8 cellular contexts compared by ENCODE assay signal in genomic region chr22:37817705-37818311, GRCh38. TPM values are rescaled to one million over a fixed set of nuclear protein-coding genes. Genes with fewer than 3 reads are reported as not detected.
A peak's percentile ranks its signal among the peaks of the same experiment; 100 is the strongest.
DNase-seq lines count a peak whose midpoint lies in the region; ATAC-seq, FAIRE-seq and TF ChIP-seq lines count a peak whose summit lies in the region.

No MANE protein-coding gene starts in this region.

- TF ChIP-seq CTCF in GM23338 (conservative IDR thresholded peaks at IDR 0.05; ENCODE audit: low read depth in 2 of 2): peak; percentile 87 to 99
- TF ChIP-seq CTCF in cardiac fibroblast (IDR thresholded peaks at IDR 0.05; ENCODE audit: low read depth, low read length): peak; percentile 65
- peak; percentile 98 for TF ChIP-seq CTCF in kidney (IDR thresholded peaks at IDR 0.05; ENCODE audit: borderline replicate concordance, extremely low read depth, insufficient read depth)

- peaks cover 18% of the 10 kb centered on the region for H3K36me3 Mint-ChIP-seq in GM23338 (ENCODE audit: low read depth)

- H3K27ac ChIP-seq in GM23338 (ENCODE audit: low read depth) (peak overlapping the region; percentile 96), kidney (ENCODE audit: low read depth in 2 of 2, low read length in 2 of 2) (no peak overlapping the region)

- TF ChIP-seq POLR2A in GM18505 (IDR thresholded peaks at IDR 0.05; ENCODE audit: borderline replicate concordance, extremely low read depth, insufficient read depth, insufficient read length): no peak

- intact Hi-C loops in kidney (cut with DNase I): loop anchor here (10.0 kb wide), 2 partner anchors 47 to 147 kb away; no protein-coding TSS in a partner anchor

- H3K4me1 ChIP-seq in GM23338 (ENCODE audit: insufficient read depth): peaks cover 18% of the 10 kb centered on the region
- peaks cover 0 to 16% of the 10 kb centered on the region in 2 donors for H3K4me1 ChIP-seq in kidney (ENCODE audit: control insufficient read depth in 1 of 2, insufficient read depth in 1 of 2, low read depth in 1 of 2, low read length in 2 of 2)

- H3K27ac Mint-ChIP-seq in GM23338: peak overlapping the region; percentile 97

- H3K27me3 Mint-ChIP-seq in GM23338 (ENCODE audit: insufficient read depth, low read depth, poor library complexity): peaks cover 38% of the 10 kb centered on the region

- H3K4me1 Mint-ChIP-seq in GM23338: peaks cover 29% of the 10 kb centered on the region

- no peaks in the 10 kb centered on the region for H3K9me3 ChIP-seq in kidney (ENCODE audit: control insufficient read depth in 1 of 2, low read length in 2 of 2)

- H3K9me2 ChIP-seq in GM23338 (ENCODE audit: insufficient read depth): no peaks in the 10 kb centered on the region

- peaks cover 32% of the 10 kb centered on the region for H3K27me3 ChIP-seq in GM23338 (ENCODE audit: insufficient read depth)

- no peaks in the 10 kb centered on the region for H3K79me2 ChIP-seq in GM23338 (replicated peaks; ENCODE audit: insufficient read depth)

- H3K4me3 Mint-ChIP-seq in GM23338: peak overlapping the region; percentile 73

- no peak for FAIRE-seq in kidney (lab: Jason Lieb, UNC)

- H3K9ac ChIP-seq in kidney (ENCODE audit: low read length in 2 of 2): peak overlapping the region; percentile 63 to 65

- peaks cover 4% of the 10 kb centered on the region; the same call in 1 of the 2 replicates for H3K36me3 ChIP-seq in GM23338 (ENCODE audit: insufficient read depth)
- H3K36me3 ChIP-seq in kidney (ENCODE audit: control insufficient read depth in 1 of 2, insufficient read depth in 2 of 2, low read length in 2 of 2): peaks cover 2 to 6% of the 10 kb centered on the region in 2 donors

- peak overlapping the region; percentile 88 for H3K4me2 ChIP-seq in GM23338

- H3K4me3 ChIP-seq in GM23338 (peak overlapping the region; percentile 59), cardiac fibroblast (replicated peaks in 1 of 2; ENCODE audit: low read depth in 2 of 2, low read length in 2 of 2) (peak overlapping the region in 1 of 2 donors; percentile 24), kidney (ENCODE audit: low read length in 2 of 2) (peak overlapping the region; percentile 32 to 49)

- DNase-seq in AG08396 (ENCODE audit: low spot score) (peak; percentile 95), GM23338 (ENCODE audit: low spot score) (peak; percentile 90), NCI-H2171 treated with DMSO at 0.1 percent for 48 hours (lab: John Stamatoyannopoulos, UW) (peak; percentile 81), cardiac fibroblast (ENCODE audit: low read depth in 2 of 2) (peak; percentile 79 to 87), kidney (peak; percentile 90)
- DNase-seq in activated CD4-positive, CD25-positive, alpha-beta regulatory T cell (lab: John Stamatoyannopoulos, UW): peak; percentile 60 to 79 (median 68)
- peak; percentile 88 for DNase-seq in stimulated activated CD4-positive, alpha-beta T cell treated with anti-CD3 and anti-CD28 coated beads, Interleukin-12 subunit alpha, Interleukin-12 subunit beta, amount 100 ng/mL, for 4 hours

- H2AFZ ChIP-seq in GM23338: peak overlapping the region; percentile 96; the same call in 1 of the 2 replicates

- ATAC-seq in GM23338 (peak; percentile 68), GM18505 (IDR thresholded peaks at IDR 0.05; ENCODE audit: unreplicated experiment) (no peak)

- no peaks in the 10 kb centered on the region; the same call in 1 of the 2 replicates for H4K20me1 ChIP-seq in GM23338 (replicated peaks; ENCODE audit: insufficient read depth)

- peaks cover 19% of the 10 kb centered on the region for H3F3A ChIP-seq in GM23338 (replicated peaks; ENCODE audit: low read depth)

- H3K9me3 Mint-ChIP-seq in GM23338: no peaks in the 10 kb centered on the region; the same call in 2 of the 3 replicates

TF ChIP-seq in GM23338, 12 proteins besides CTCF, POLR2A, EP300 and RAD21:
- TF ChIP-seq JUNB (IDR thresholded peaks at IDR 0.05; ENCODE audit: unreplicated experiment): no peak
- TF ChIP-seq ZNF331 (CRISPR knock-in tag; IDR thresholded peaks at IDR 0.05; ENCODE audit: low read depth): no peak
- TF ChIP-seq ZNF114 (CRISPR knock-in tag; IDR thresholded peaks at IDR 0.05): no peak
- no peak for TF ChIP-seq ZNF462 (CRISPR knock-in tag; IDR thresholded peaks at IDR 0.05)
- TF ChIP-seq NANOG (IDR thresholded peaks at IDR 0.05; ENCODE audit: borderline replicate concordance): no peak
- TF ChIP-seq POLR2AphosphoS5 (IDR thresholded peaks at IDR 0.05; ENCODE audit: low read depth): peak; percentile 74; the same call in 1 of the 2 replicates
- peak; percentile 56; the same call in 1 of the 2 replicates for TF ChIP-seq CREB1 (CRISPR knock-in tag; IDR thresholded peaks at IDR 0.05; ENCODE audit: low read depth)
- no peak for TF ChIP-seq EZH2phosphoT487 (IDR thresholded peaks at IDR 0.05; ENCODE audit: unreplicated experiment)
TF ChIP-seq in GM23338: peak in this region for 2.

RNA-seq across cellular contexts. Expression of gene GALR3, which starts 5.4 kb away (rescaled TPM):
- total RNA-seq in GM23338 (2014; rRNA removed; shearing (Covaris generic)): 0.23 and 0.63 TPM in 2 replicates
- polyA plus RNA-seq in GM23338 (2016; fragmentation: Nextera tagmentation; extraction: Ambion mirVana) (0.36 TPM in 1 of 2 replicates, not detected in the other), kidney (ENCODE audit: insufficient read depth, low read depth, low replicate concordance) (not detected)
- not detected for total RNA-seq in kidney

RNA-seq across cellular contexts. Expression of gene GCAT, which starts 10.1 kb away (rescaled TPM):
- total RNA-seq in GM23338 (2014; rRNA removed; shearing (Covaris generic)): 61.3 and 87.3 TPM in 2 replicates
- polyA plus RNA-seq in GM23338 (2016; fragmentation: Nextera tagmentation; extraction: Ambion mirVana) (36.8 and 39.1 TPM in 2 replicates), kidney (ENCODE audit: insufficient read depth, low read depth, low replicate concordance) (35.9 TPM)
- 8.9 TPM for total RNA-seq in kidney

RNA-seq across cellular contexts. Expression of gene ANKRD54, which starts 26.3 kb away (rescaled TPM):
- total RNA-seq in GM23338 (2014; rRNA removed; shearing (Covaris generic)): 13.0 and 13.6 TPM in 2 replicates
- polyA plus RNA-seq in GM23338 (2016; fragmentation: Nextera tagmentation; extraction: Ambion mirVana) (14.0 and 14.1 TPM in 2 replicates), kidney (ENCODE audit: insufficient read depth, low read depth, low replicate concordance) (26.6 TPM)
- total RNA-seq in kidney: 21.3 TPM

RNA-seq across cellular contexts. Expression of gene EIF3L, which starts 31.4 kb away (rescaled TPM):
- 420 and 459 TPM in 2 replicates for total RNA-seq in GM23338 (2014; rRNA removed; shearing (Covaris generic))
- polyA plus RNA-seq in GM23338 (2016; fragmentation: Nextera tagmentation; extraction: Ambion mirVana): 430 and 466 TPM in 2 replicates
- 352 TPM for total RNA-seq in kidney
- polyA plus RNA-seq in kidney (ENCODE audit: insufficient read depth, low read depth, low replicate concordance): 376 TPM
